Comparison of ENCODE assay signal across 9 cellular contexts in genomic region chr7:22765609-22766008, GRCh38. TPM values are rescaled to one million over a fixed set of nuclear protein-coding genes. Genes with fewer than 3 reads are reported as not detected.
A peak's percentile ranks its signal among the peaks of the same experiment; 100 is the strongest.
DNase-seq lines count a peak whose midpoint lies in the region; ATAC-seq and TF ChIP-seq lines count a peak whose summit lies in the region.
"Had no signal": no experiment of that assay in that cellular context is flagged by ENCODE, and none has a peak within 500 bp of the region (broad histone marks: within the 10 kb centered on the region; RNA-seq: fewer than 3 reads in every experiment).

No MANE protein-coding gene starts in this region.

- intact Hi-C loops in activated CD8-positive, alpha-beta T cell treated with anti-CD3 and anti-CD28 coated beads for 36 hours (cut with micrococcal nuclease): no loop called here

- H3K27me3 Mint-ChIP-seq in naive B cell: peaks cover 0 to 12% (median 3%) of the 10 kb centered on the region in 3 donors
- H3K27me3 Mint-ChIP-seq in activated CD8-positive, alpha-beta T cell treated with anti-CD3 and anti-CD28 coated beads for 36 hours: peaks cover 33% of the 10 kb centered on the region

- peak; percentile 78 for ATAC-seq in GM19035 (IDR thresholded peaks at IDR 0.05; ENCODE audit: unreplicated experiment)
- ATAC-seq in GM21786 (IDR thresholded peaks at IDR 0.05; ENCODE audit: unreplicated experiment): peak; percentile 92
- ATAC-seq in HG03432 (IDR thresholded peaks at IDR 0.05; ENCODE audit: unreplicated experiment): peak; percentile 88
- ATAC-seq in naive B cell (ENCODE audit: low read depth in 2 of 2): peak; percentile 97
- no peak for ATAC-seq in activated CD8-positive, alpha-beta T cell treated with anti-CD3 and anti-CD28 coated beads for 36 hours
- ATAC-seq: left lobe of liver had no signal

- H3K9me3 Mint-ChIP-seq in naive B cell: peaks cover 0 to 10% (median 3%) of the 10 kb centered on the region in 7 donors
- H3K9me3 Mint-ChIP-seq in activated CD8-positive, alpha-beta T cell treated with anti-CD3 and anti-CD28 coated beads for 36 hours: no peaks in the 10 kb centered on the region
- H3K9me3 Mint-ChIP-seq: T-helper 1 cell treated with Interleukin-12 subunit alpha and Interleukin-12 subunit beta and Interleukin-4 antibody, amounts not matched to agents 30 μg/mL and 1 μg/mL, for 36 hours had no signal

- peaks cover 10 to 17% (median 14%) of the 10 kb centered on the region in 3 donors for H3K4me1 Mint-ChIP-seq in naive B cell
- H3K4me1 Mint-ChIP-seq in activated CD8-positive, alpha-beta T cell treated with anti-CD3 and anti-CD28 coated beads for 36 hours (ENCODE audit: low read depth): no peaks in the 10 kb centered on the region

- no peak for TF ChIP-seq CTCF in activated CD8-positive, alpha-beta T cell treated with anti-CD3 and anti-CD28 coated beads for 36 hours (IDR thresholded peaks at IDR 0.05)

- peak overlapping the region in 2 of 6 donors; percentile 24 to 32 for H3K27ac Mint-ChIP-seq in naive B cell
- H3K27ac Mint-ChIP-seq in activated CD8-positive, alpha-beta T cell treated with anti-CD3 and anti-CD28 coated beads for 36 hours: no peak overlapping the region
- H3K27ac Mint-ChIP-seq: T-helper 1 cell treated with Interleukin-12 subunit alpha and Interleukin-12 subunit beta and Interleukin-4 antibody, amounts not matched to agents 30 μg/mL and 1 μg/mL, for 36 hours had no signal

- no peak overlapping the region for H3K4me3 Mint-ChIP-seq in naive B cell
- H3K4me3 Mint-ChIP-seq in activated CD8-positive, alpha-beta T cell treated with anti-CD3 and anti-CD28 coated beads for 36 hours: no peak overlapping the region
- H3K4me3 Mint-ChIP-seq: T-helper 1 cell treated with Interleukin-12 subunit alpha and Interleukin-12 subunit beta and Interleukin-4 antibody, amounts not matched to agents 30 μg/mL and 1 μg/mL, for 36 hours had no signal

- DNase-seq in naive B cell (peak; percentile 59), C1 segment of cervical spinal cord (lab: John Stamatoyannopoulos, UW) (no peak), NCI-H1092 treated with DMSO at 0.1 percent for 48 hours (lab: John Stamatoyannopoulos, UW) (no peak)
- no peak for DNase-seq in activated CD8-positive, alpha-beta T cell treated with anti-CD3 and anti-CD28 coated beads for 36 hours

- H3K36me3 Mint-ChIP-seq in naive B cell: peaks cover 0 to under 1% of the 10 kb centered on the region in 2 donors
- no peaks in the 10 kb centered on the region for H3K36me3 Mint-ChIP-seq in activated CD8-positive, alpha-beta T cell treated with anti-CD3 and anti-CD28 coated beads for 36 hours (ENCODE audit: low read depth)

- CTCF ChIA-PET in activated CD8-positive, alpha-beta T cell treated with anti-CD3 and anti-CD28 coated beads for 36 hours (lab: Charles Lee): interaction anchor here (1.5 to 2.3 kb wide), 2 partner anchors 17 to 205 kb away, joined by 5 to 10 read pairs; no protein-coding TSS in a partner anchor

- POLR2A ChIA-PET in activated CD8-positive, alpha-beta T cell treated with anti-CD3 and anti-CD28 coated beads for 36 hours (lab: Charles Lee): no interaction called here

RNA-seq across cellular contexts. Expression of gene IL6, which starts 38.6 kb away (rescaled TPM):
- polyA plus RNA-seq in naive B cell (ENCODE audit: low read depth in 6 of 6): 10 to 100 TPM in 3 of 6 donors, 1 to 10 TPM in 3; 6.1 to 35.9 (median 9.4) TPM
- not detected for total RNA-seq in activated CD8-positive, alpha-beta T cell treated with anti-CD3 and anti-CD28 coated beads for 36 hours
- total RNA-seq: left lobe of liver had no signal

RNA-seq across cellular contexts. Expression of gene TOMM7, which starts 57.0 kb away (rescaled TPM):
- 100 to 1,000 TPM; 175 to 294 (median 276) TPM for polyA plus RNA-seq in naive B cell (ENCODE audit: low read depth in 6 of 6)
- total RNA-seq in activated CD8-positive, alpha-beta T cell treated with anti-CD3 and anti-CD28 coated beads for 36 hours: 100 to 1,000 TPM; 206 to 240 TPM
